In genomic region chr19:44723952-44724319, GRCh38 we compare ENCODE assay signal across 1 cellular context.
A peak's percentile ranks its signal among the peaks of the same experiment; 100 is the strongest.
TF ChIP-seq lines count a peak whose summit lies in the region.

No MANE protein-coding gene starts in this region.

TF ChIP-seq in K562, 482 proteins besides CTCF, POLR2A, EP300 and RAD21 (continues in another document):
- TF ChIP-seq CTBP1 (IDR thresholded peaks at IDR 0.05; ENCODE audit: borderline replicate concordance): peak; percentile 57; the same call in 1 of the 2 replicates
- TF ChIP-seq DEAF1 (CRISPR knock-in tag; IDR thresholded peaks at IDR 0.05): peak; percentile 95
- 0 out of 4 replicates have a peak, but pooled peaks of 1 of the 2 experiments have one; percentile 27 for TF ChIP-seq NONO (IDR thresholded peaks at IDR 0.05; ENCODE audit: low read depth in 2 of 2, low read length in 1 of 2)
- TF ChIP-seq ARID3A (IDR thresholded peaks at IDR 0.05; ENCODE audit: borderline replicate concordance, low read depth, low read length): 0 out of 2 replicates have a peak, but pooled peaks have one; percentile 25
- TF ChIP-seq RCOR1 (IDR thresholded peaks at IDR 0.05; ENCODE audit: borderline replicate concordance in 1 of 2, low read depth in 2 of 2, low read length in 2 of 2): peak; percentile 37 to 54; a peak in 1 of 4 replicates
- no peak for TF ChIP-seq ZNF609 (CRISPR knock-in tag; IDR thresholded peaks at IDR 0.05; ENCODE audit: borderline replicate concordance)
- 0 out of 2 replicates have a peak, but pooled peaks have one; percentile 26 for TF ChIP-seq HMGXB4 (CRISPR knock-in tag; IDR thresholded peaks at IDR 0.05)
- no peak for TF ChIP-seq TBP (optimal IDR thresholded peaks at IDR 0.05; ENCODE audit: low read depth, low read length)
- TF ChIP-seq NR4A1 (CRISPR knock-in tag; IDR thresholded peaks at IDR 0.05): no peak
- TF ChIP-seq NR4A1 (tag; IDR thresholded peaks at IDR 0.05): no peak
- no peak for TF ChIP-seq CLOCK (CRISPR knock-in tag; IDR thresholded peaks at IDR 0.05; ENCODE audit: borderline replicate concordance)
- peak; percentile 57 for TF ChIP-seq VEZF1 (CRISPR knock-in tag; IDR thresholded peaks at IDR 0.05)
- no peak for TF ChIP-seq TFAP4 (CRISPR knock-in tag; IDR thresholded peaks at IDR 0.05; ENCODE audit: borderline replicate concordance)
- peak; percentile 49; the same call in 1 of the 2 replicates for TF ChIP-seq KLF16 (IDR thresholded peaks at IDR 0.05)
- 0 out of 2 replicates have a peak, but pooled peaks have one; percentile 28 for TF ChIP-seq TEAD4 (IDR thresholded peaks at IDR 0.05; ENCODE audit: low read length)
- TF ChIP-seq TEAD4 (CRISPR knock-in tag; IDR thresholded peaks at IDR 0.05; ENCODE audit: borderline replicate concordance): no peak
- TF ChIP-seq TBL1XR1 (IDR thresholded peaks at IDR 0.05; ENCODE audit: low read length in 2 of 2): 0 out of 4 replicates have a peak, but pooled peaks of 1 of the 2 experiments have one; percentile 45
- TF ChIP-seq EWSR1 (IDR thresholded peaks at IDR 0.05; ENCODE audit: borderline replicate concordance, low read depth, partially characterized antibody): no peak
- peak; percentile 82 for TF ChIP-seq RB1 (IDR thresholded peaks at IDR 0.05; ENCODE audit: low read depth)
- TF ChIP-seq MEF2D (tag; conservative IDR thresholded peaks at IDR 0.05; ENCODE audit: low read depth): no peak
- TF ChIP-seq ZNF384 (IDR thresholded peaks at IDR 0.05; ENCODE audit: low read depth, low read length): peak; percentile 74
- TF ChIP-seq ZNF134 (CRISPR knock-in tag; conservative IDR thresholded peaks at IDR 0.05): no peak
- TF ChIP-seq ZNF717 (CRISPR knock-in tag; IDR thresholded peaks at IDR 0.05): no peak
- TF ChIP-seq MAZ (CRISPR knock-in tag; conservative IDR thresholded peaks at IDR 0.05 in 1 of 2, IDR thresholded peaks at IDR 0.05 in 1 of 2): peak; percentile 36 to 83; a peak in 2 of 4 replicates
- TF ChIP-seq CHD2 (IDR thresholded peaks at IDR 0.05; ENCODE audit: low read depth, low read length): no peak
- TF ChIP-seq ZNF668 (CRISPR knock-in tag; IDR thresholded peaks at IDR 0.05): no peak
- peak; percentile 75 for TF ChIP-seq ETV1 (tag; conservative IDR thresholded peaks at IDR 0.05; ENCODE audit: low read depth)
- TF ChIP-seq HCFC1 (IDR thresholded peaks at IDR 0.05; ENCODE audit: low read depth, low read length): peak; percentile 38; the same call in 1 of the 2 replicates
- no peak for TF ChIP-seq TCF7 (IDR thresholded peaks at IDR 0.05; ENCODE audit: borderline replicate concordance)
- no peak for TF ChIP-seq SMAD1 (IDR thresholded peaks at IDR 0.05; ENCODE audit: low read depth, low read length, partially characterized antibody)
- TF ChIP-seq MBD2 (IDR thresholded peaks at IDR 0.05; ENCODE audit: borderline replicate concordance, low read depth): 0 out of 2 replicates have a peak, but pooled peaks have one; percentile 18
- 0 out of 2 replicates have a peak, but pooled peaks have one; percentile 40 for TF ChIP-seq SP1 (CRISPR knock-in tag; IDR thresholded peaks at IDR 0.05)
- 0 out of 4 replicates have a peak, but pooled peaks of 1 of the 2 experiments have one; percentile 44 for TF ChIP-seq SRF (CRISPR knock-in tag; IDR thresholded peaks at IDR 0.05)
- TF ChIP-seq ZNF24 (IDR thresholded peaks at IDR 0.05): peak; percentile 8; the same call in 1 of the 2 replicates
- no peak for TF ChIP-seq CTCFL (IDR thresholded peaks at IDR 0.05; ENCODE audit: borderline replicate concordance, insufficient read depth, low read depth, low read length, poor library complexity, severe bottlenecking)
- peak; percentile 43 for TF ChIP-seq ZFP36 (IDR thresholded peaks at IDR 0.05; ENCODE audit: low read depth, low read length, partially characterized antibody)
- TF ChIP-seq SMC3 (conservative IDR thresholded peaks at IDR 0.05; ENCODE audit: insufficient read depth, low read depth, low read length): peak; percentile 96
- TF ChIP-seq STAG1 (CRISPR knock-in tag; IDR thresholded peaks at IDR 0.05; ENCODE audit: borderline replicate concordance): peak; percentile 88
- peak; percentile 90 for TF ChIP-seq CC2D1A (IDR thresholded peaks at IDR 0.05)
